8 cellular contexts compared by ENCODE assay signal in the genomic region with DNA sequence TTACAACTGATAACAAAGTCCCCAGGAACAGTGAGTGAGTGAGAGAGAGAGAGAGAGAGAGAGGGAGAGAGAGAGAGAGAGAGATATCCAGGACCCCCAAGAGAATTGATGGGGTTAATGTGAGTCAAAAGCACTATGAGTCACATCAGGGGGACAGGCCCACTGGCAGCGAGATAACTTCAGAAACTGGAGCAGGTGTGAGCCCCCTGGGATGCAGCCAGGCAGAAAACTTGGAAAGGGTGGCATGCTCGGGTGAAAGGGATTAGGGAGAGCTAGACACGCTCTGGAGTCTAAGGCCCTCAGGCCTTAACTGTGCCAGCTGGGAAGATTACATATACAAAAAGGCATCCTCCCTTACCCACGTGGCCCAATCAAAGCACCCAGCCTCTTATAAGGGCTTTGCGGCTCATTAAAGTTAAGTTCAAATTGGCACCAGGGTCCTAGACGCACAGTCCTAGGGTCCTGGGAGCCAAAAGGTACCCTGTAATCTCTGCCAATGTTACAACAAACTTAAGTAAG. TPM values are rescaled to one million over a fixed set of nuclear protein-coding genes. Genes with fewer than 3 reads are reported as not detected.
DNase-seq lines count a peak whose midpoint lies in the region; ATAC-seq and TF ChIP-seq lines count a peak whose summit lies in the region.

No MANE protein-coding gene starts in this region.

- no peaks in the 10 kb centered on the region for H3K27me3 Mint-ChIP-seq in activated CD8-positive, alpha-beta T cell treated with anti-CD3 and anti-CD28 coated beads for 36 hours

- peak overlapping the region; percentile 89 for H3K27ac Mint-ChIP-seq in activated CD8-positive, alpha-beta T cell treated with anti-CD3 and anti-CD28 coated beads for 36 hours

- WGBS in esophagus muscularis mucosa, result 37% methylated on average over 6 of the region's 6 CpGs

- CTCF ChIA-PET in activated CD8-positive, alpha-beta T cell treated with anti-CD3 and anti-CD28 coated beads for 36 hours (lab: Charles Lee), result interaction anchor here (1.4 to 3.0 kb wide), 2 partner anchors 41 to 160 kb away, joined by 5 to 11 read pairs; a partner anchor contains a TSS

- no peaks in the 10 kb centered on the region for H3K36me3 Mint-ChIP-seq in activated CD8-positive, alpha-beta T cell treated with anti-CD3 and anti-CD28 coated beads for 36 hours (ENCODE audit: low read depth)

- H3K9me3 Mint-ChIP-seq in activated CD8-positive, alpha-beta T cell treated with anti-CD3 and anti-CD28 coated beads for 36 hours, result no peaks in the 10 kb centered on the region

- intact Hi-C loops in activated CD8-positive, alpha-beta T cell treated with anti-CD3 and anti-CD28 coated beads for 36 hours (cut with micrococcal nuclease), result no loop called here
- intact Hi-C loops in esophagus muscularis mucosa (cut with DNase I), result loop anchor here (5.0 kb wide), 1 partner anchor 40 kb away; a partner anchor contains a TSS

- H3K27me3 ChIP-seq in KMS-11 (ENCODE audit: insufficient read depth, low read depth) (no peaks in the 10 kb centered on the region), esophagus muscularis mucosa (no peaks in the 10 kb centered on the region)

- POLR2A ChIA-PET in activated CD8-positive, alpha-beta T cell treated with anti-CD3 and anti-CD28 coated beads for 36 hours (lab: Charles Lee), result interaction anchor here (2.0 kb wide), 1 partner anchor 41 kb away, joined by 7 read pairs; a partner anchor contains a TSS

- peak overlapping the region; percentile 86 for H3K4me3 Mint-ChIP-seq in activated CD8-positive, alpha-beta T cell treated with anti-CD3 and anti-CD28 coated beads for 36 hours

- no peaks in the 10 kb centered on the region for H3K9me3 ChIP-seq in esophagus muscularis mucosa

- H3K4me3 ChIP-seq in KMS-11 (IDR thresholded peaks at IDR 0.05; ENCODE audit: insufficient read depth, low read depth, low read length) (no peak overlapping the region), esophagus muscularis mucosa (peak overlapping the region; percentile 71 to 83 (median 76))

- TF ChIP-seq CTCF in KMS-11 (conservative IDR thresholded peaks at IDR 0.05; ENCODE audit: low read depth, low read length), result no peak
- TF ChIP-seq CTCF in activated CD8-positive, alpha-beta T cell treated with anti-CD3 and anti-CD28 coated beads for 36 hours (IDR thresholded peaks at IDR 0.05), result no peak
- TF ChIP-seq CTCF in esophagus muscularis mucosa (IDR thresholded peaks at IDR 0.05), result no peak

- H2AFZ ChIP-seq in KMS-11 (ENCODE audit: low read depth), result peak overlapping the region; percentile 93

- no peak for TF ChIP-seq EP300 in esophagus muscularis mucosa (IDR thresholded peaks at IDR 0.05)

- no peaks in the 10 kb centered on the region for H3K36me3 ChIP-seq in KMS-11 (ENCODE audit: insufficient read depth)
- H3K36me3 ChIP-seq in esophagus muscularis mucosa, result no peaks in the 10 kb centered on the region

- DNase-seq in NCI-H748 (lab: John Stamatoyannopoulos, UW; ENCODE audit: unreplicated experiment) (peak; percentile 19), NCI-H748 treated with DMSO at 0.1 percent for 48 hours (lab: John Stamatoyannopoulos, UW) (no peak), esophagus muscularis mucosa (ENCODE audit: extremely low spot score) (no peak), myocyte (ENCODE audit: low read depth) (peak; percentile 87)
- peak; percentile 34 for DNase-seq in activated CD8-positive, alpha-beta T cell treated with anti-CD3 and anti-CD28 coated beads for 36 hours

- peaks cover 12% of the 10 kb centered on the region for H3K4me1 ChIP-seq in KMS-11 (ENCODE audit: low read depth, poor library complexity, severe bottlenecking)
- peaks cover 0 to 21% (median 12%) of the 10 kb centered on the region in 4 donors for H3K4me1 ChIP-seq in esophagus muscularis mucosa

- H3K79me2 ChIP-seq in KMS-11 (ENCODE audit: insufficient read depth, low read depth), result peaks cover 9% of the 10 kb centered on the region; the same call in 1 of the 2 replicates

- peak overlapping the region; percentile 60 for H3K4me2 ChIP-seq in KMS-11

- H4K20me1 ChIP-seq in KMS-11 (ENCODE audit: insufficient read depth), result no peaks in the 10 kb centered on the region

- peak overlapping the region; percentile 72 for H3K9ac ChIP-seq in KMS-11

- TF ChIP-seq POLR2A in esophagus muscularis mucosa (IDR thresholded peaks at IDR 0.05; ENCODE audit: low read depth), result no peak

- peak; percentile 35 for ATAC-seq in activated CD8-positive, alpha-beta T cell treated with anti-CD3 and anti-CD28 coated beads for 36 hours
- ATAC-seq in GM18909 (IDR thresholded peaks at IDR 0.05; ENCODE audit: poor library complexity, unreplicated experiment), result no peak
- no peak for ATAC-seq in HG03139 (IDR thresholded peaks at IDR 0.05; ENCODE audit: unreplicated experiment)

- H3K4me1 Mint-ChIP-seq in activated CD8-positive, alpha-beta T cell treated with anti-CD3 and anti-CD28 coated beads for 36 hours (ENCODE audit: low read depth), result peaks cover 18% of the 10 kb centered on the region

- H3K27ac ChIP-seq in KMS-11 (peak overlapping the region; percentile 76), esophagus muscularis mucosa (replicated peaks in 1 of 4) (peak overlapping the region; percentile 92 to 98 (median 96))

RNA-seq across cellular contexts. Expression of a gene that starts 0.8 kb away (rescaled TPM):
- total RNA-seq in activated CD8-positive, alpha-beta T cell treated with anti-CD3 and anti-CD28 coated beads for 36 hours, result 10 to 100 TPM; 28.1 to 28.3 TPM
- 10 to 100 TPM; 46.3 to 63.8 (median 52.3) TPM for total RNA-seq in esophagus muscularis mucosa
- 73.0 and 77.2 TPM in 2 replicates for total RNA-seq in myocyte
- polyA plus RNA-seq in myocyte (2012), result 49.9 TPM

RNA-seq across cellular contexts. Expression of a gene that starts 40.7 kb away (rescaled TPM):
- 100 to 1,000 TPM in 1 of 2 experiments, 10 to 100 TPM in 1; 94.1 to 101 TPM for total RNA-seq in activated CD8-positive, alpha-beta T cell treated with anti-CD3 and anti-CD28 coated beads for 36 hours
- 100 to 1,000 TPM; 152 to 621 (median 206) TPM for total RNA-seq in esophagus muscularis mucosa
- total RNA-seq in myocyte, result 43.6 and 50.6 TPM in 2 replicates
- polyA plus RNA-seq in myocyte (2012), result 59.9 TPM

Comparison
In these comparisons a context has a peak if more than half of its experiments do, and no peak if none do; other contexts are left out.
1. DNase-seq: peak in NCI-H748 (single experiment), activated CD8-positive, alpha-beta T cell treated with anti-CD3 and anti-CD28 coated beads for 36 hours (single experiment) and myocyte (single experiment); none in NCI-H748 treated with DMSO at 0.1 percent for 48 hours (single experiment) and esophagus muscularis mucosa (single experiment).